In genomic region chr4:86271057-86271456, GRCh38 we compare ENCODE assay signal across 24 cellular contexts.
"Had no signal": no experiment of that assay in that cellular context is flagged by ENCODE, and none has a peak within 500 bp of the region (broad histone marks: within the 10 kb centered on the region; RNA-seq: fewer than 3 reads in every experiment).

No MANE protein-coding gene starts in this region.

- ATAC-seq: foreskin keratinocyte; left lobe of liver; naive thymus-derived CD4-positive, alpha-beta T cell; psoas muscle; right lobe of liver; stimulated activated memory B cell treated with anti-CD40 and anti-IgM and Interleukin-4, amounts not matched to agents 10 μg/mL and 1 μg/mL and 100 μg/mL, for 72 hours had no signal

- DNase-seq: effector CD4-positive, alpha-beta T cell; endodermal cell; erythroblast; foreskin keratinocyte; head of caudate nucleus; islet precursor cell; mammary epithelial cell; naive thymus-derived CD4-positive, alpha-beta T cell; nephron progenitor cell; psoas muscle; retina; right lobe of liver; spleen; stimulated activated CD4-positive, alpha-beta T cell treated with anti-CD3 and anti-CD28 coated beads, Interleukin-15, amount 100 ng/mL, for 24 hours; stimulated activated CD4-positive, alpha-beta T cell treated with anti-CD3 and anti-CD28 coated beads, Interleukin-1b, Interleukin-23, amount 100 ng/mL, for 48 hours; stimulated activated CD4-positive, alpha-beta T cell treated with anti-CD3 and anti-CD28 coated beads, Interleukin-4, amount 100 ng/mL, for 24 hours; tibial artery; upper lobe of left lung had no signal

- H3K4me1 ChIP-seq: foreskin keratinocyte, parathyroid adenoma, psoas muscle, right lobe of liver, spleen, tibial artery, upper lobe of left lung, vagina had no signal

- H3K27ac ChIP-seq: foreskin keratinocyte, hepatocyte, parathyroid adenoma, psoas muscle, right lobe of liver, spleen, tibial artery, upper lobe of left lung, vagina had no signal

- H2AFZ ChIP-seq: hepatocyte, parathyroid adenoma had no signal

- FAIRE-seq: endothelial cell of umbilical vein had no signal

- H3K79me2 ChIP-seq: hepatocyte, parathyroid adenoma had no signal

- H3K4me3 ChIP-seq: hepatocyte, psoas muscle, right lobe of liver, spleen, tibial artery, upper lobe of left lung, vagina had no signal

- H3K36me3 ChIP-seq: right lobe of liver, spleen, tibial artery, upper lobe of left lung, vagina had no signal

- H3K9ac ChIP-seq: parathyroid adenoma had no signal

- H3K4me2 ChIP-seq: hepatocyte had no signal

- H3K27me3 ChIP-seq: foreskin keratinocyte, hepatocyte, spleen, tibial artery, upper lobe of left lung, vagina had no signal

- H3K9me3 ChIP-seq: psoas muscle, right lobe of liver, spleen, tibial artery, upper lobe of left lung, vagina had no signal
